Comparison of ENCODE assay signal across 1 cellular context in the genomic region with DNA sequence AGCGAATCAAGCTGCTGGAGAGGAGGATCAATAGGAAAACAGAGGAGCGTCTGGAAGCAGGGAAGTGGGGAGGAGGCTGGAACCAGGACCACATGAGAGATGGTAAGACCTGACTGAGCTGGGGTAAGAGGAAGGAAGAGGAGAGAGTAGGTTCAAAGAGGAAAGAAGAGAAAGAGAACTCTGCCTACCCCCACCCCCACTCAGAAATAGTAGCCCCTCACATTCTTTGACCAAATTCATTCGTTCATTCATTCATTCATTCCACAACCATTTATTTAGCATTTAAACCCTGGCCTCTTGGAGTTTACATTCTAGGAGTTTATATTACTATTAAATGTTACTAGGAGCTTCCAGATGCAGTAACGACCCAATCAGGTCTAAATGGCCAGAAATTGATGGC.
TF ChIP-seq lines count a peak whose summit lies in the region.

No MANE protein-coding gene starts in this region.

TF ChIP-seq in IMR-90, 13 proteins besides CTCF, POLR2A, EP300 and RAD21:
- TF ChIP-seq MXI1 (IDR thresholded peaks at IDR 0.05; ENCODE audit: borderline replicate concordance, low read depth, low read length) (no peak), MAZ (IDR thresholded peaks at IDR 0.05; ENCODE audit: borderline replicate concordance, low read depth, low read length) (no peak), CEBPB (IDR thresholded peaks at IDR 0.05; ENCODE audit: low read depth, low read length) (no peak), FOS (IDR thresholded peaks at IDR 0.05; ENCODE audit: low read depth, low read length) (no peak), SMC3 (IDR thresholded peaks at IDR 0.05; ENCODE audit: low read depth, low read length) (no peak), NFE2L2 (IDR thresholded peaks at IDR 0.05; ENCODE audit: low read depth, low read length) (no peak), BHLHE40 (IDR thresholded peaks at IDR 0.05; ENCODE audit: low read depth, low read length) (no peak), RFX5 (IDR thresholded peaks at IDR 0.05; ENCODE audit: low read depth, low read length) (no peak), RCOR1 (IDR thresholded peaks at IDR 0.05; ENCODE audit: insufficient replicate concordance, low read length) (no peak), CHD1 (IDR thresholded peaks at IDR 0.05; ENCODE audit: low read depth, low read length) (no peak), MAFK (IDR thresholded peaks at IDR 0.05; ENCODE audit: low read depth, low read length) (no peak)
- TF ChIP-seq, protein P1, sequence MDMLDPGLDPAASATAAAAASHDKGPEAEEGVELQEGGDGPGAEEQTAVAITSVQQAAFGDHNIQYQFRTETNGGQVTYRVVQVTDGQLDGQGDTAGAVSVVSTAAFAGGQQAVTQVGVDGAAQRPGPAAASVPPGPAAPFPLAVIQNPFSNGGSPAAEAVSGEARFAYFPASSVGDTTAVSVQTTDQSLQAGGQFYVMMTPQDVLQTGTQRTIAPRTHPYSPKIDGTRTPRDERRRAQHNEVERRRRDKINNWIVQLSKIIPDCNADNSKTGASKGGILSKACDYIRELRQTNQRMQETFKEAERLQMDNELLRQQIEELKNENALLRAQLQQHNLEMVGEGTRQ (IDR thresholded peaks at IDR 0.05; ENCODE audit: low read depth, low read length), result no peak
- TF ChIP-seq, protein P2, sequence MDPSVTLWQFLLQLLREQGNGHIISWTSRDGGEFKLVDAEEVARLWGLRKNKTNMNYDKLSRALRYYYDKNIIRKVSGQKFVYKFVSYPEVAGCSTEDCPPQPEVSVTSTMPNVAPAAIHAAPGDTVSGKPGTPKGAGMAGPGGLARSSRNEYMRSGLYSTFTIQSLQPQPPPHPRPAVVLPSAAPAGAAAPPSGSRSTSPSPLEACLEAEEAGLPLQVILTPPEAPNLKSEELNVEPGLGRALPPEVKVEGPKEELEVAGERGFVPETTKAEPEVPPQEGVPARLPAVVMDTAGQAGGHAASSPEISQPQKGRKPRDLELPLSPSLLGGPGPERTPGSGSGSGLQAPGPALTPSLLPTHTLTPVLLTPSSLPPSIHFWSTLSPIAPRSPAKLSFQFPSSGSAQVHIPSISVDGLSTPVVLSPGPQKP (IDR thresholded peaks at IDR 0.05; ENCODE audit: borderline replicate concordance, low read depth, low read length), result no peak
